Comparison of ENCODE assay signal across 2 cellular contexts in the genomic region with DNA sequence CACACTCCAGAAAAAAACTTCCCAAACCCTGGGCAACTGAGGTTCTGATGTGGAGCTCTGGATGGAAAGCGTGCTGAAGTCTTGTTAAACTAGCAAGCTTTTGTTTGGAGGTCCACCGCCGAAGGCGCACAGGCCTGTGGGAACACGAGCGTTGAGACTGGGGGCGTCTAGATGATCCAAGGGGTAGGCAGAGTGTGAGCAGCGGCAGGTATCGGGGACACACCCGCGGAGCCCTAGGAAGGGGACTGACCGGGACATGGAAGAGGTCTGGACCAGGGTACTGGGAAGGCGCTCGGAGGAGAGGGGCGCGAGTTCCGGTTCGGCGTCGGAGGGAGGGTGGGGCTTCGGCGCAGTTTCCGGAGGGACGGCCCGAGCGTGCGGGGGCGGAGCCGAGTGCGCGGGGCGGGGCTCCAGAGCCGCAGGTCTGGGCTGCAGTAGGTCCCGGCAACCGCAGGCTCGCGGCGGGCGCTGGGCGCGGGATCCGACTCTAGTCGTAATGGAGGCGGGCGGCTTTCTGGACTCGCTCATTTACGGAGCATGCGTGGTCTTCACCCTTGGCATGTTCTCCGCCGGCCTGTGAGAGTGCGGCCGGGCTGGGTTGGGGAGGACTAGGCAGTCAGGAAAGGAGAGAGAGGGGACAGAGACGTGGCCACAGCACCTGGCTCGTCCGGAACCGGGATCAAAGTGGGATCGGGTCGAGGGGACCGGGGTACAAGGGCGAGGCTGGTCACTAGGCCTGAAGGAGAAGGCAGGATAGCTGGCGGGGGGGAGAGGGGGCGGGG.
TF ChIP-seq lines count a peak whose summit lies in the region.

A gene with protein sequence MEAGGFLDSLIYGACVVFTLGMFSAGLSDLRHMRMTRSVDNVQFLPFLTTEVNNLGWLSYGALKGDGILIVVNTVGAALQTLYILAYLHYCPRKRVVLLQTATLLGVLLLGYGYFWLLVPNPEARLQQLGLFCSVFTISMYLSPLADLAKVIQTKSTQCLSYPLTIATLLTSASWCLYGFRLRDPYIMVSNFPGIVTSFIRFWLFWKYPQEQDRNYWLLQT (plus strand): TSS at position 437 of the 782 bp plus-strand sequence. CDS start 60 bp downstream, at position 497.

TF ChIP-seq in IMR-90, 13 proteins besides CTCF, POLR2A, EP300 and RAD21:
- TF ChIP-seq CHD1 (IDR thresholded peaks at IDR 0.05; ENCODE audit: low read depth, low read length): 0 out of 2 replicates have a peak, but pooled peaks have one; percentile 81
- TF ChIP-seq MAZ (IDR thresholded peaks at IDR 0.05; ENCODE audit: borderline replicate concordance, low read depth, low read length): peak; percentile 94; the same call in 1 of the 2 replicates
- no peak for TF ChIP-seq NFE2L2 (IDR thresholded peaks at IDR 0.05; ENCODE audit: low read depth, low read length)
- no peak for TF ChIP-seq FOS (IDR thresholded peaks at IDR 0.05; ENCODE audit: low read depth, low read length)
- TF ChIP-seq BHLHE40 (IDR thresholded peaks at IDR 0.05; ENCODE audit: low read depth, low read length): peak; percentile 57; the same call in 1 of the 2 replicates

TF ChIP-seq in endothelial cell of umbilical vein, 7 proteins besides CTCF, POLR2A, EP300 and RAD21:
- TF ChIP-seq POLR2AphosphoS5 (IDR thresholded peaks at IDR 0.05; ENCODE audit: insufficient read depth, low read depth, low read length) (peak; percentile 93), MYC (IDR thresholded peaks at IDR 0.05; ENCODE audit: low read depth, low read length) (no peak), EZH2 (IDR thresholded peaks at IDR 0.05; ENCODE audit: borderline replicate concordance, low read depth, low read length, severe bottlenecking) (no peak)
